12 cellular contexts compared by ENCODE assay signal in the genomic region with DNA sequence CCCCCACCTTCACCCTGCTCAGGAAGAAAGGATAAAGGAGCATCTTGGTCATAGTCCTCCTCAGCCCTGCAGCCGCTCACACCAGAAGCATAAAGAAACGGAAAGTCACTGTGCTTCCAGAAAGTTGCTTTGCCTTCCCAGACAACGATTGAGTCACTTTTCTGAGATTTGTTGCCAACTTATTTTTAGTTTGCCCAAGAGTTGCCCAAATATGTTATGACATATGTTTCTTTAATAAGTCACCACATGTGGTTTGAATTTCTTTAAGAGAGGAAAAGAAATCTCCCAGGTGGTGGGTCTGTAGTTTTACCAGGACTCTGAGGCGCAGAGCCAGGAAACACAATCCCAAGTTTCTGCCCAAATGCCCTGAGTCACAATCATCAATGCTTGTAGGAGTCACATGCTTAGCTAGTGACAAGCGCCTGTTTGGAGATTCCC.
DNase-seq lines count a peak whose midpoint lies in the region; ATAC-seq, FAIRE-seq and TF ChIP-seq lines count a peak whose summit lies in the region.
"Had no signal": no experiment of that assay in that cellular context is flagged by ENCODE, and none has a peak within 500 bp of the region (broad histone marks: within the 10 kb centered on the region; RNA-seq: fewer than 3 reads in every experiment).

No MANE protein-coding gene starts in this region.

- peak overlapping the region; percentile 45 for H3K27ac ChIP-seq in PC-3 (ENCODE audit: low read length)
- H3K27ac ChIP-seq in H9 (ENCODE audit: insufficient read length, low read depth, low read length), result no peak overlapping the region
- H3K27ac ChIP-seq in kidney (ENCODE audit: low read depth in 2 of 2, low read length in 2 of 2), result no peak overlapping the region
- H3K27ac ChIP-seq: parathyroid adenoma had no signal

- no peak overlapping the region; the same call in 1 of the 2 replicates for H3K14ac ChIP-seq in H9 (ENCODE audit: insufficient read depth, low read length)

- H3K9ac ChIP-seq in PC-3 (ENCODE audit: low read length), result no peak overlapping the region
- H3K9ac ChIP-seq in H9 (ENCODE audit: extremely low read depth, insufficient read length, low read length), result no peak overlapping the region
- no peak overlapping the region for H3K9ac ChIP-seq in kidney (ENCODE audit: low read length in 2 of 2)
- H3K9ac ChIP-seq: parathyroid adenoma had no signal

- H3K9me3 ChIP-seq in PC-3 (ENCODE audit: low read length) (no peaks in the 10 kb centered on the region), H9 (ENCODE audit: control insufficient read depth, low read depth, low read length) (no peaks in the 10 kb centered on the region), kidney (ENCODE audit: control insufficient read depth in 1 of 2, low read length in 2 of 2) (no peaks in the 10 kb centered on the region)

- H3K27me3 ChIP-seq in PC-3 (ENCODE audit: low read length) (no peaks in the 10 kb centered on the region), H9 (ENCODE audit: insufficient read depth, low read length) (no peaks in the 10 kb centered on the region)

- H4K8ac ChIP-seq in H9 (replicated peaks; ENCODE audit: insufficient read length, low read depth, low read length), result no peak overlapping the region

- no peak overlapping the region for H3K56ac ChIP-seq in H9 (ENCODE audit: insufficient read length, low read depth, low read length)

- no peak overlapping the region for H2AK5ac ChIP-seq in H9 (ENCODE audit: insufficient read length, low read length)

- no TSS peak for BruUV-seq in PC-3 (replicated peaks; lab: Mats Ljungman, UMichigan)

- CTCF ChIA-PET in PC-3 (lab: Charles Lee), result interaction anchor here (0.6 kb wide), 1 partner anchor 60 kb away, joined by 6 read pairs; no protein-coding TSS in a partner anchor

- H3K27ac Mint-ChIP-seq in osteocyte (ENCODE audit: unreplicated experiment) (peak overlapping the region; percentile 91), H9 (no peak overlapping the region)

- H3K9me2 ChIP-seq in PC-3 (replicated peaks; ENCODE audit: low read length), result no peaks in the 10 kb centered on the region

- intact Hi-C loops in PC-3 (cut with micrococcal nuclease) (no loop called here), kidney (cut with DNase I) (no loop called here)

- H3K36me3 Mint-ChIP-seq in osteocyte (ENCODE audit: unreplicated experiment) (peaks cover 2% of the 10 kb centered on the region), H9 (ENCODE audit: insufficient read depth in 1 of 3, low read depth in 3 of 3) (no peaks in the 10 kb centered on the region)

- H2BK20ac ChIP-seq in H9 (ENCODE audit: low read depth, low read length, poor library complexity, severe bottlenecking), result no peak overlapping the region

- H3K4me3 Mint-ChIP-seq in osteocyte (ENCODE audit: unreplicated experiment) (peak overlapping the region; percentile 36), H9 (no peak overlapping the region)

- H3K27me3 Mint-ChIP-seq in osteocyte (ENCODE audit: unreplicated experiment), result no peaks in the 10 kb centered on the region
- no peaks in the 10 kb centered on the region; the same call in none of the 2 replicates for H3K27me3 Mint-ChIP-seq in H9 (ENCODE audit: low read depth)

- peak; percentile 76 for ATAC-seq in PC-3
- no peak for ATAC-seq in HG03139 (IDR thresholded peaks at IDR 0.05; ENCODE audit: unreplicated experiment)
- ATAC-seq in GM21529 (IDR thresholded peaks at IDR 0.05; ENCODE audit: unreplicated experiment), result no peak

- no peaks in the 10 kb centered on the region for H3K79me2 ChIP-seq in PC-3 (ENCODE audit: low read length)
- no peaks in the 10 kb centered on the region for H3K79me2 ChIP-seq in H9 (ENCODE audit: insufficient read depth, low read length)
- H3K79me2 ChIP-seq: parathyroid adenoma had no signal

- no peaks in the 10 kb centered on the region for H4K20me1 ChIP-seq in PC-3 (ENCODE audit: low read length)
- H4K20me1 ChIP-seq in H9 (ENCODE audit: control insufficient read depth, insufficient read depth, insufficient read length), result no peaks in the 10 kb centered on the region

- no peak overlapping the region for H2BK15ac ChIP-seq in H9 (ENCODE audit: low read depth, low read length)

- H3F3A ChIP-seq in PC-3 (ENCODE audit: low read length, unreplicated experiment), result no peaks in the 10 kb centered on the region

- H3K4me3 ChIP-seq in AG10803 (ENCODE audit: low read length) (peak overlapping the region; percentile 41), PC-3 (ENCODE audit: low read length) (peak overlapping the region; percentile 23; the same call in 1 of the 2 replicates), epithelial cell of esophagus (ENCODE audit: low read length) (no peak overlapping the region), kidney (ENCODE audit: low read length in 2 of 2) (no peak overlapping the region)

- H3K18ac ChIP-seq in H9 (ENCODE audit: insufficient read length, low read depth, low read length), result no peak overlapping the region

- no peak overlapping the region for H2BK120ac ChIP-seq in H9 (ENCODE audit: low read depth, low read length, poor library complexity, severe bottlenecking)

- no peak overlapping the region for H2BK5ac ChIP-seq in H9 (ENCODE audit: insufficient read length, low read length)

- H3K36me3 ChIP-seq in PC-3 (ENCODE audit: low read depth, low read length) (no peaks in the 10 kb centered on the region; the same call in 1 of the 2 replicates), kidney (ENCODE audit: control insufficient read depth in 1 of 2, insufficient read depth in 2 of 2, low read length in 2 of 2) (no peaks in the 10 kb centered on the region)

- no peak overlapping the region for H2BK12ac ChIP-seq in H9 (ENCODE audit: insufficient read length, low read depth, low read length)

- H3K4me1 Mint-ChIP-seq in osteocyte (ENCODE audit: unreplicated experiment), result peaks cover 48% of the 10 kb centered on the region
- peaks cover 4 to 13% of the 10 kb centered on the region in 2 experiments for H3K4me1 Mint-ChIP-seq in H9

- H3K23me2 ChIP-seq in H9 (ENCODE audit: insufficient read length, low read depth, low read length, poor library complexity, severe bottlenecking), result no peaks in the 10 kb centered on the region

- peak; percentile 92 for DNase-seq in AG10803 (ENCODE audit: low read depth)
- peak; percentile 73 for DNase-seq in PC-3
- DNase-seq in epithelial cell of esophagus (ENCODE audit: low read depth), result peak; percentile 43
- no peak for DNase-seq in osteocyte (ENCODE audit: extremely low spot score, unreplicated experiment)
- no peak for DNase-seq in H9
- no peak for DNase-seq in kidney
- DNase-seq: activated effector memory CD4-positive, alpha-beta T cell treated with Interleukin-2 at 50 U/mL for 16 hours; effector CD4-positive, alpha-beta T cell; NCI-H1436 had no signal

- H2AFZ ChIP-seq in PC-3 (ENCODE audit: low read length) (0 out of 2 replicates have a peak overlapping the region, but pooled peaks have one; percentile 52), H9 (ENCODE audit: low read length) (no peak overlapping the region)
- H2AFZ ChIP-seq: parathyroid adenoma had no signal

- H3K4ac ChIP-seq in H9 (ENCODE audit: low read depth, low read length), result no peak overlapping the region

- H4K91ac ChIP-seq in H9 (ENCODE audit: insufficient read length, low read depth, low read length), result no peak overlapping the region

- no peak overlapping the region for H3T11ph ChIP-seq in H9 (ENCODE audit: low read length)

- H3K4me2 ChIP-seq in PC-3 (ENCODE audit: low read length) (peak overlapping the region; percentile 54), H9 (ENCODE audit: insufficient read depth, insufficient read length, low read length) (no peak overlapping the region)

- H3K9me3 Mint-ChIP-seq in osteocyte (ENCODE audit: unreplicated experiment), result peaks cover 7% of the 10 kb centered on the region
- peaks cover under 1 to 6% of the 10 kb centered on the region in 2 experiments; a peak in 3 of 5 replicates for H3K9me3 Mint-ChIP-seq in H9

- no peaks in the 10 kb centered on the region for H3K79me1 ChIP-seq in H9 (ENCODE audit: insufficient read depth, low read depth, low read length, poor library complexity, severe bottlenecking)

- no CpG with 5 or more reads among the region's 5 CpGs for WGBS in H9 (ENCODE audit: extremely low coverage, insufficient read length, low lambda C conversion rate)

- H4K5ac ChIP-seq in H9 (ENCODE audit: insufficient read length, low read depth, low read length), result no peak overlapping the region

- TF ChIP-seq CTCF in AG10803 (conservative IDR thresholded peaks at IDR 0.05; ENCODE audit: low read length) (no peak), PC-3 (conservative IDR thresholded peaks at IDR 0.05; ENCODE audit: low read depth, low read length) (no peak), epithelial cell of esophagus (IDR thresholded peaks at IDR 0.05; ENCODE audit: insufficient read depth, low read depth, low read length, missing control alignments) (no peak), osteocyte (IDR thresholded peaks at IDR 0.05) (no peak), H9 (conservative IDR thresholded peaks at IDR 0.05) (no peak), kidney (IDR thresholded peaks at IDR 0.05; ENCODE audit: borderline replicate concordance, extremely low read depth, insufficient read depth) (no peak)

- H3K4me1 ChIP-seq in PC-3 (ENCODE audit: insufficient read depth, low read length) (peaks cover 10% of the 10 kb centered on the region; the same call in 1 of the 2 replicates), H9 (ENCODE audit: insufficient read depth, low read length) (no peaks in the 10 kb centered on the region), kidney (ENCODE audit: control insufficient read depth in 1 of 2, insufficient read depth in 1 of 2, low read depth in 1 of 2, low read length in 2 of 2) (no peaks in the 10 kb centered on the region)
- H3K4me1 ChIP-seq: parathyroid adenoma had no signal

- no peak overlapping the region for H3K23ac ChIP-seq in H9 (ENCODE audit: insufficient read length, low read depth, low read length)

- POLR2A ChIA-PET in PC-3 (lab: Charles Lee; ENCODE audit: unreplicated experiment), result no interaction called here

- FAIRE-seq in kidney (lab: Jason Lieb, UNC), result no peak

Comparison
In these comparisons a context has a peak if more than half of its experiments do, and no peak if none do; other contexts are left out.
1. DNase-seq: peak in AG10803 (single experiment), PC-3 (single experiment) and epithelial cell of esophagus (single experiment); none in osteocyte (single experiment), H9 (single experiment) and kidney (single experiment).
2. H3K4me3 ChIP-seq: peak in AG10803 (single experiment) and PC-3 (single experiment); none in epithelial cell of esophagus (single experiment) and kidney (0 of 2).